13 cellular contexts compared by ENCODE assay signal in genomic region chr10:122258136-122259074, GRCh38. TPM values are rescaled to one million over a fixed set of nuclear protein-coding genes. Genes with fewer than 3 reads are reported as not detected.
DNase-seq lines count a peak whose midpoint lies in the region; ATAC-seq and TF ChIP-seq lines count a peak whose summit lies in the region.
"Had no signal": no experiment of that assay in that cellular context is flagged by ENCODE, and none has a peak within 500 bp of the region (broad histone marks: within the 10 kb centered on the region; RNA-seq: fewer than 3 reads in every experiment).

No MANE protein-coding gene starts in this region.

- H3K4me2 ChIP-seq in PC-9: no peak overlapping the region

- H3K36me3 Mint-ChIP-seq in activated CD8-positive, alpha-beta T cell treated with anti-CD3 and anti-CD28 coated beads for 36 hours (ENCODE audit: low read depth): no peaks in the 10 kb centered on the region
- H3K36me3 Mint-ChIP-seq in activated CD8-positive, alpha-beta T cell treated with anti-CD3 and anti-CD28 coated beads, Interleukin-2, amount 10 ng/mL, durations not matched to agents 7 days and 5 days (ENCODE audit: low read depth): no peaks in the 10 kb centered on the region

- H3K4me3 Mint-ChIP-seq in activated CD8-positive, alpha-beta T cell treated with anti-CD3 and anti-CD28 coated beads for 36 hours: no peak overlapping the region
- no peak overlapping the region for H3K4me3 Mint-ChIP-seq in activated CD8-positive, alpha-beta T cell treated with anti-CD3 and anti-CD28 coated beads, Interleukin-2, amount 10 ng/mL, durations not matched to agents 7 days and 5 days
- H3K4me3 Mint-ChIP-seq: naive B cell had no signal

- intact Hi-C loops in activated CD8-positive, alpha-beta T cell treated with anti-CD3 and anti-CD28 coated beads for 36 hours (cut with micrococcal nuclease): no loop called here
- intact Hi-C loops in left lung (cut with DNase I) (no loop called here), PC-9 (cut with micrococcal nuclease; ENCODE audit: unreplicated experiment) (no loop called here)

- no peaks in the 10 kb centered on the region for H3K4me1 ChIP-seq in left lung
- H3K4me1 ChIP-seq in suprapubic skin: no peaks in the 10 kb centered on the region
- peaks cover under 1% of the 10 kb centered on the region for H3K4me1 ChIP-seq in PC-9 (replicated peaks; ENCODE audit: insufficient read depth)

- H3K79me2 ChIP-seq in PC-9 (ENCODE audit: low read depth): no peaks in the 10 kb centered on the region

- POLR2A ChIA-PET in activated CD8-positive, alpha-beta T cell treated with anti-CD3 and anti-CD28 coated beads for 36 hours (lab: Charles Lee): no interaction called here
- POLR2A ChIA-PET in activated CD8-positive, alpha-beta T cell treated with anti-CD3 and anti-CD28 coated beads, Interleukin-2, amount 10 ng/mL, durations not matched to agents 7 days and 5 days (lab: Charles Lee): interaction anchor here (0.5 to 0.6 kb wide), 2 partner anchors 245 to 1105 kb away, joined by 3 read pairs; no protein-coding TSS in a partner anchor
- POLR2A ChIA-PET in PC-9 (lab: Charles Lee; ENCODE audit: unreplicated experiment): interaction anchor here (0.6 kb wide), 1 partner anchor 248 kb away, joined by 17 read pairs; no protein-coding TSS in a partner anchor
- POLR2A ChIA-PET in GM10248 (lab: Yijun Ruan, JAX): no interaction called here

- peaks cover 9% of the 10 kb centered on the region for H3K9me3 Mint-ChIP-seq in activated CD8-positive, alpha-beta T cell treated with anti-CD3 and anti-CD28 coated beads for 36 hours
- H3K9me3 Mint-ChIP-seq in activated CD8-positive, alpha-beta T cell treated with anti-CD3 and anti-CD28 coated beads, Interleukin-2, amount 10 ng/mL, durations not matched to agents 7 days and 5 days (ENCODE audit: insufficient read depth): no peaks in the 10 kb centered on the region

- H3K36me3 ChIP-seq in left lung (peaks cover 0 to 36% of the 10 kb centered on the region in 2 donors), suprapubic skin (peaks cover 23% of the 10 kb centered on the region), PC-9 (ENCODE audit: low read depth) (no peaks in the 10 kb centered on the region)

- 73% methylated on average over 17 of the region's 25 CpGs for WGBS in suprapubic skin

- H3K27me3 ChIP-seq in left lung: no peaks in the 10 kb centered on the region
- H3K27me3 ChIP-seq in suprapubic skin: no peaks in the 10 kb centered on the region
- no peaks in the 10 kb centered on the region for H3K27me3 ChIP-seq in PC-9 (ENCODE audit: insufficient read depth, low read depth)

- peaks cover under 1% of the 10 kb centered on the region; the same call in 1 of the 2 replicates for H3F3A ChIP-seq in PC-9 (ENCODE audit: insufficient read depth, low read depth)

- no peak for TF ChIP-seq EP300 in suprapubic skin (IDR thresholded peaks at IDR 0.05)

- no peak for TF ChIP-seq CTCF in activated CD8-positive, alpha-beta T cell treated with anti-CD3 and anti-CD28 coated beads for 36 hours (IDR thresholded peaks at IDR 0.05)
- no peak for TF ChIP-seq CTCF in left lung (IDR thresholded peaks at IDR 0.05)
- no peak for TF ChIP-seq CTCF in suprapubic skin (IDR thresholded peaks at IDR 0.05)
- no peak for TF ChIP-seq CTCF in PC-9 (conservative IDR thresholded peaks at IDR 0.05)
- no peak for TF ChIP-seq CTCF in GM10248 (IDR thresholded peaks at IDR 0.05; ENCODE audit: control extremely low read depth, extremely low read depth, low read depth, missing control alignments)

- peaks cover 7% of the 10 kb centered on the region for H3K27me3 Mint-ChIP-seq in activated CD8-positive, alpha-beta T cell treated with anti-CD3 and anti-CD28 coated beads for 36 hours
- peaks cover 8% of the 10 kb centered on the region for H3K27me3 Mint-ChIP-seq in activated CD8-positive, alpha-beta T cell treated with anti-CD3 and anti-CD28 coated beads, Interleukin-2, amount 10 ng/mL, durations not matched to agents 7 days and 5 days (ENCODE audit: low read depth)

- H3K27ac Mint-ChIP-seq in activated CD8-positive, alpha-beta T cell treated with anti-CD3 and anti-CD28 coated beads for 36 hours: no peak overlapping the region
- H3K27ac Mint-ChIP-seq in activated CD8-positive, alpha-beta T cell treated with anti-CD3 and anti-CD28 coated beads, Interleukin-2, amount 10 ng/mL, durations not matched to agents 7 days and 5 days: no peak overlapping the region

- CTCF ChIA-PET in activated CD8-positive, alpha-beta T cell treated with anti-CD3 and anti-CD28 coated beads for 36 hours (lab: Charles Lee): interaction anchor here (3.9 kb wide), 1 partner anchor 10 kb away, joined by 17 read pairs; no protein-coding TSS in a partner anchor
- CTCF ChIA-PET in activated CD8-positive, alpha-beta T cell treated with anti-CD3 and anti-CD28 coated beads, Interleukin-2, amount 10 ng/mL, durations not matched to agents 7 days and 5 days (lab: Charles Lee): interaction anchor here (1.0 kb wide), 1 partner anchor 10 kb away, joined by 6 read pairs; no protein-coding TSS in a partner anchor
- CTCF ChIA-PET in PC-9 (lab: Charles Lee): no interaction called here
- CTCF ChIA-PET in GM10248 (lab: Yijun Ruan, JAX): interaction anchor here (0.6 to 3.2 kb wide), 4 partner anchors 9 to 307 kb away, joined by 3 to 31 read pairs (median 4); no protein-coding TSS in a partner anchor

- H3K9me3 ChIP-seq in left lung (peaks cover 0 to 18% of the 10 kb centered on the region in 2 donors), suprapubic skin (peaks cover 8% of the 10 kb centered on the region), PC-9 (ENCODE audit: insufficient read depth, low read depth) (peaks cover 3% of the 10 kb centered on the region; the same call in 1 of the 2 replicates)

- no peak for ATAC-seq in activated CD8-positive, alpha-beta T cell treated with anti-CD3 and anti-CD28 coated beads for 36 hours
- no peak for ATAC-seq in activated CD8-positive, alpha-beta T cell treated with anti-CD3 and anti-CD28 coated beads, Interleukin-2, amount 10 ng/mL, durations not matched to agents 7 days and 5 days
- peak; percentile 20 for ATAC-seq in esophagus mucosa
- ATAC-seq in left lung: peak; percentile 43
- no peak for ATAC-seq in HG03039 (IDR thresholded peaks at IDR 0.05; ENCODE audit: unreplicated experiment)

- no peak overlapping the region for H3K4me3 ChIP-seq in left lung
- H3K4me3 ChIP-seq in suprapubic skin: no peak overlapping the region
- H3K4me3 ChIP-seq in PC-9: no peak overlapping the region

- H3K9me2 ChIP-seq in PC-9 (ENCODE audit: insufficient read depth): no peaks in the 10 kb centered on the region

- no peaks in the 10 kb centered on the region for H4K20me1 ChIP-seq in PC-9 (ENCODE audit: insufficient read depth)

- no peak overlapping the region for H3K27ac ChIP-seq in left lung
- no peak overlapping the region for H3K27ac ChIP-seq in suprapubic skin
- no peak overlapping the region for H3K27ac ChIP-seq in PC-9

- no TSS peak for BruUV-seq in PC-9 (replicated peaks; lab: Mats Ljungman, UMichigan)

- peak; percentile 8 for DNase-seq in activated CD8-positive, alpha-beta T cell treated with anti-CD3 and anti-CD28 coated beads for 36 hours
- no peak for DNase-seq in activated CD8-positive, alpha-beta T cell treated with anti-CD3 and anti-CD28 coated beads, Interleukin-2, amount 10 ng/mL, durations not matched to agents 7 days and 5 days
- no peak for DNase-seq in left lung
- peak; percentile 48 to 63 for DNase-seq in suprapubic skin (ENCODE audit: low spot score in 2 of 2)
- no peak for DNase-seq in PC-9
- no peak for DNase-seq in GM10248 (ENCODE audit: extremely low spot score)
- DNase-seq: naive B cell; NCI-H1092; stimulated activated CD4-positive, alpha-beta T cell treated with anti-CD3 and anti-CD28 coated beads, Interleukin-4, amount 100 ng/mL, for 24 hours had no signal

- TF ChIP-seq POLR2A in suprapubic skin (IDR thresholded peaks at IDR 0.05): no peak

- H3K4me1 Mint-ChIP-seq in activated CD8-positive, alpha-beta T cell treated with anti-CD3 and anti-CD28 coated beads for 36 hours (ENCODE audit: low read depth): no peaks in the 10 kb centered on the region
- no peaks in the 10 kb centered on the region for H3K4me1 Mint-ChIP-seq in activated CD8-positive, alpha-beta T cell treated with anti-CD3 and anti-CD28 coated beads, Interleukin-2, amount 10 ng/mL, durations not matched to agents 7 days and 5 days (ENCODE audit: low read depth)
- H3K4me1 Mint-ChIP-seq: naive B cell had no signal

- H2AFZ ChIP-seq in PC-9: no peak overlapping the region

RNA-seq across cellular contexts. Expression of gene BTBD16, which starts 12.7 kb away (rescaled TPM):
- not detected for total RNA-seq in activated CD8-positive, alpha-beta T cell treated with anti-CD3 and anti-CD28 coated beads for 36 hours
- not detected for total RNA-seq in activated CD8-positive, alpha-beta T cell treated with anti-CD3 and anti-CD28 coated beads, Interleukin-2, amount 10 ng/mL, durations not matched to agents 7 days and 5 days
- 0.16 TPM for total RNA-seq in esophagus mucosa
- 1 to 10 TPM in 1 of 2 donors, under 1 TPM in 1; 0.86 to 2.1 TPM for total RNA-seq in left lung
- 10 to 100 TPM in 1 of 4 donors, 1 to 10 TPM in 2, under 1 TPM in 1; 0.85 to 10.2 (median 5.1) TPM for total RNA-seq in suprapubic skin
- 0.28 and 0.37 TPM in 2 replicates for total RNA-seq in PC-9 (2021)
- total RNA-seq: Daoy, temporal lobe had no signal

Comparison
In these comparisons a context has a peak if more than half of its experiments do, and no peak if none do; other contexts are left out.
1. DNase-seq: peak in activated CD8-positive, alpha-beta T cell treated with anti-CD3 and anti-CD28 coated beads for 36 hours (single experiment) and suprapubic skin (2 of 2); none in activated CD8-positive, alpha-beta T cell treated with anti-CD3 and anti-CD28 coated beads, Interleukin-2, amount 10 ng/mL, durations not matched to agents 7 days and 5 days (single experiment), left lung (0 of 2), PC-9 (0 of 2) and GM10248 (single experiment).
2. POLR2A ChIA-PET loops: an anchor here in activated CD8-positive, alpha-beta T cell treated with anti-CD3 and anti-CD28 coated beads, Interleukin-2, amount 10 ng/mL, durations not matched to agents 7 days and 5 days (0.5 to 0.6 kb wide) and PC-9 (0.6 kb wide); none called in activated CD8-positive, alpha-beta T cell treated with anti-CD3 and anti-CD28 coated beads for 36 hours and GM10248.
3. ATAC-seq: peak in esophagus mucosa (single experiment) and left lung (single experiment); none in activated CD8-positive, alpha-beta T cell treated with anti-CD3 and anti-CD28 coated beads for 36 hours (single experiment), activated CD8-positive, alpha-beta T cell treated with anti-CD3 and anti-CD28 coated beads, Interleukin-2, amount 10 ng/mL, durations not matched to agents 7 days and 5 days (single experiment) and HG03039 (single experiment).